In genomic region chr4:94410678-94411206, GRCh38 we compare ENCODE assay signal across 1 cellular context.
A peak's percentile ranks its signal among the peaks of the same experiment; 100 is the strongest.
TF ChIP-seq lines count a peak whose summit lies in the region.

No MANE protein-coding gene starts in this region.

TF ChIP-seq in A549, 52 proteins besides CTCF, POLR2A, EP300 and RAD21 (continued from another document):
- TF ChIP-seq BCL3 (IDR thresholded peaks at IDR 0.05), result 0 out of 3 replicates have a peak, but pooled peaks have one; percentile 25
- no peak for TF ChIP-seq FOSL2 (IDR thresholded peaks at IDR 0.05)
- peak; percentile 36; the same call in 1 of the 2 replicates for TF ChIP-seq FOSL2 (CRISPR knock-in tag; IDR thresholded peaks at IDR 0.05)
- TF ChIP-seq NPAS2 (CRISPR knock-in tag; IDR thresholded peaks at IDR 0.05; ENCODE audit: borderline replicate concordance), result no peak
TF ChIP-seq in A549: peak in this region for 10.
